ENCODE assay signal across 7 cellular contexts in the genomic region with DNA sequence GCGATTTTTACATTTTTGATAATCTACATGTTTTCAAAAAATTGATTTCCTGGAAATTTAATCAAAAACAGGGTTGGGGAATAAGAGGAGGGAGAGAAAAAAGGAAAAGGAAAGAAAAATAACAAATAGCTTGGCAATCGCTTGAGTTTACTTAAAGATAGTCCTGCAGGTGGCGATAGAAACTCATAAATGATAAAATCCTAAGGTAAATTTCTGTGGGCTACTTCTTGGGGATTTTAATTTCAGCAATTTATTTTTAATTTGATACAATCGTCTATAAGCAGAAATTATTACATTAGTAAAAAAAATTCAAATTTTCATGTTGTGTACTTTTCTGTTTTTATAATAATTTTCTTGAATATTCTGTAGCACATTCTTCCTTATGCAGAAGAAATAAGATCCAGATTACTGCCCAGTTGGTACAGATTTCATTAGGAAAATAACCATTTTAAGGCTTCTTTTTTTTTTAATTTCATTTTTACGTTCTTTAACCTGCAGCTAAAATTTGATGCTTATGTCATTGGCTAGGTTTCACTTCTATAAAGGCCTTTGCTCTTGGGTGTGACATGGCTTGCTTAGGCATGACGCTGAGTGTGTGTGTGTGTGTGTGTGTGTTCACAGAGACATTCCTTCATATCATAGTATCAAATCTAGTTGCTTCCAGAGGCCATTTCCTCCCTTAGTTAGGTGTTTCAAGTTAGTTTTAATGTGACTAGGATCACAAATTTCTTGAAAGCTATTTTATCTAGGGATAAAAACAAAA.
DNase-seq lines count a peak whose midpoint lies in the region; ATAC-seq lines count a peak whose summit lies in the region.

No MANE protein-coding gene starts in this region.

- ATAC-seq in GM18861 (IDR thresholded peaks at IDR 0.05; ENCODE audit: unreplicated experiment) (peak; percentile 63), HG03103 (IDR thresholded peaks at IDR 0.05; ENCODE audit: low read depth, unreplicated experiment) (peak; percentile 80), HG03025 (IDR thresholded peaks at IDR 0.05; ENCODE audit: low FRiP score, unreplicated experiment) (no peak)

- DNase-seq in RPMI8226 (peak; percentile 25), glomerular visceral epithelial cell (ENCODE audit: extremely low spot score) (peak; percentile 17), NCI-H1048 (lab: John Stamatoyannopoulos, UW) (no peak)
- DNase-seq in stimulated activated CD4-positive, alpha-beta T cell treated with anti-CD3 and anti-CD28 coated beads, Interleukin-2, amount 100 ng/mL, for 24 hours: no peak

Comparison
In these comparisons a context has a peak if more than half of its experiments do, and no peak if none do; other contexts are left out.
1. DNase-seq: peak in RPMI8226 (single experiment) and glomerular visceral epithelial cell (single experiment); none in stimulated activated CD4-positive, alpha-beta T cell treated with anti-CD3 and anti-CD28 coated beads, Interleukin-2, amount 100 ng/mL, for 24 hours (0 of 2) and NCI-H1048 (single experiment).